8 cellular contexts compared by ENCODE assay signal in the genomic region with DNA sequence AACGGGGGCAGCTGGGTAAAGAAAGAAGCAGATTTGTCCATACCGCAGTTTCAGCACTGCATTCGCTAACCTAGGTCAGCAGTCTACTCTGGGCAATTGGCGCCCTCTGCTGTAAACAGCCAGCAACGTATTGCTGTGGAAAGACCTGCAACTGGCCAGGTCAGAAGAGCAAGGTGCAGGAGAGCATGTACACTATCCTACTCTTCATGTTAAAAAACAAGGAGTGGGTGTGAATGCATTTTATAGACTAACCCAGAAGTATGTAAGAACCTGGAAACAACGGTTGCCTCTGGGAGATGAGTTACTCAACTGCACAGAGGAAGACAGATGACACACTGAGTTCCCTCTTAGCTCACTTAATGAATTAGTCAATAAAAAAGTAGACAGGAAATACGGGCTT. TPM values are rescaled to one million over a fixed set of nuclear protein-coding genes. Genes with fewer than 3 reads are reported as not detected.
DNase-seq lines count a peak whose midpoint lies in the region; ATAC-seq and TF ChIP-seq lines count a peak whose summit lies in the region.

No MANE protein-coding gene starts in this region.

- peak overlapping the region in 1 of 2 donors; percentile 20 for H3K4me3 Mint-ChIP-seq in activated T-cell treated with anti-CD3 and anti-CD28 coated beads, Interleukin-2, amount 50 U/mL, for 72 hours

- POLR2A ChIA-PET in Panc1 (lab: Charles Lee) = interaction anchor here (0.6 to 0.9 kb wide), 2 partner anchors 63 to 208 kb away, joined by 3 to 10 read pairs; no protein-coding TSS in a partner anchor

- H3K36me3 ChIP-seq in Panc1 (ENCODE audit: control insufficient read depth, insufficient read depth, low read length) (peaks cover 27% of the 10 kb centered on the region), testis (ENCODE audit: low read depth, missing control alignments) (no peaks in the 10 kb centered on the region)

- intact Hi-C loops in Panc1 (cut with micrococcal nuclease; ENCODE audit: unreplicated experiment) = loop anchor here (2.0 kb wide), 1 partner anchor 93 kb away; no protein-coding TSS in a partner anchor
- intact Hi-C loops in testis (cut with DNase I; ENCODE audit: low total_unique reads) = no loop called here

- H3K4me1 ChIP-seq in Panc1 (ENCODE audit: control insufficient read depth, insufficient read depth, low read length) = no peaks in the 10 kb centered on the region; the same call in 1 of the 2 replicates
- H3K4me1 ChIP-seq in testis = no peaks in the 10 kb centered on the region

- peak; percentile 93 for TF ChIP-seq CTCF in Panc1 (IDR thresholded peaks at IDR 0.05)
- TF ChIP-seq CTCF in fibroblast of pulmonary artery (IDR thresholded peaks at IDR 0.05; ENCODE audit: low read length, missing control alignments) = peak; percentile 96
- peak in 2 of 3 experiments; percentile 20 to 40 for TF ChIP-seq CTCF in testis (IDR thresholded peaks at IDR 0.05)

- H3K27me3 Mint-ChIP-seq in activated T-cell treated with anti-CD3 and anti-CD28 coated beads, Interleukin-2, amount 50 U/mL, for 72 hours (ENCODE audit: low read depth) = no peaks in the 10 kb centered on the region

- peaks cover 7 to 13% of the 10 kb centered on the region in 2 donors for H3K36me3 Mint-ChIP-seq in activated T-cell treated with anti-CD3 and anti-CD28 coated beads, Interleukin-2, amount 50 U/mL, for 72 hours (ENCODE audit: insufficient read depth in 2 of 2)

- DNase-seq in DMS53 (lab: John Stamatoyannopoulos, UW) = peak; percentile 92
- DNase-seq in HT1080 (ENCODE audit: low read depth) = peak; percentile 30
- no peak for DNase-seq in Panc1 (ENCODE audit: low read depth, low spot score)
- peak; percentile 76 to 77 for DNase-seq in activated T-cell treated with anti-CD3 and anti-CD28 coated beads, Interleukin-2, amount 50 U/mL, for 72 hours
- peak; percentile 78 for DNase-seq in fibroblast of pulmonary artery (ENCODE audit: low read depth)
- peak; percentile 53 for DNase-seq in occipital lobe (lab: John Stamatoyannopoulos, UW)
- peak; percentile 79 for DNase-seq in testis

- in situ Hi-C loops in Panc1 (cut with HindIII; ENCODE audit: low pct_unique_long_range_greater_than_20kb, low sequenced_read_pairs) = no loop called here

- BruUV-seq in Panc1 (replicated peaks; lab: Mats Ljungman, UMichigan) = no TSS peak

- TF ChIP-seq POLR2A in testis (IDR thresholded peaks at IDR 0.05) = no peak

- H3K27ac Mint-ChIP-seq in activated T-cell treated with anti-CD3 and anti-CD28 coated beads, Interleukin-2, amount 50 U/mL, for 72 hours = no peak overlapping the region

- no peak overlapping the region for H3K4me3 ChIP-seq in Panc1 (ENCODE audit: low read depth in 2 of 2, low read length in 2 of 2)
- H3K4me3 ChIP-seq in fibroblast of pulmonary artery (replicated peaks; ENCODE audit: low read depth, low read length) = no peak overlapping the region
- H3K4me3 ChIP-seq in testis = no peak overlapping the region

- CTCF ChIA-PET in Panc1 (lab: Charles Lee) = interaction anchor here (0.8 to 1.5 kb wide), 5 partner anchors 12 to 129 kb away, joined by 3 to 12 read pairs (median 4); no protein-coding TSS in a partner anchor

- no peak overlapping the region for H3K27ac ChIP-seq in Panc1 (ENCODE audit: low read length)
- H3K27ac ChIP-seq in testis = no peak overlapping the region

- H3K9me3 ChIP-seq in Panc1 (ENCODE audit: control insufficient read depth, insufficient read depth, low read depth, low read length) (no peaks in the 10 kb centered on the region), testis (no peaks in the 10 kb centered on the region)

- H3K27me3 ChIP-seq in Panc1 (ENCODE audit: control insufficient read depth, insufficient read depth, low read length) = no peaks in the 10 kb centered on the region
- no peaks in the 10 kb centered on the region for H3K27me3 ChIP-seq in testis

- 29 to 31% methylated on average over 7 of the region's 7 CpGs for WGBS in testis, 2 donors

- ATAC-seq in GM21423 (IDR thresholded peaks at IDR 0.05; ENCODE audit: unreplicated experiment) (peak; percentile 94), Panc1 (peak; percentile 100)
- peak; percentile 97 to 98 for ATAC-seq in activated T-cell treated with anti-CD3 and anti-CD28 coated beads, Interleukin-2, amount 50 U/mL, for 72 hours (replicated peaks in 1 of 2)

- no peaks in the 10 kb centered on the region for H3K9me3 Mint-ChIP-seq in activated T-cell treated with anti-CD3 and anti-CD28 coated beads, Interleukin-2, amount 50 U/mL, for 72 hours

- H3K4me1 Mint-ChIP-seq in activated T-cell treated with anti-CD3 and anti-CD28 coated beads, Interleukin-2, amount 50 U/mL, for 72 hours (ENCODE audit: low read depth) = peaks cover 44% of the 10 kb centered on the region

RNA-seq across cellular contexts. Expression of gene MRPS5, which starts 6.2 kb away (rescaled TPM):
- 84.7 and 91.1 TPM in 2 replicates for total RNA-seq in HT1080 (2014; rRNA removed; shearing (Covaris generic))
- 53.1 and 55.8 TPM in 2 replicates for polyA plus RNA-seq in HT1080 (2015; cell fraction: cytosol; rRNA removed)
- 95.0 and 102 TPM in 2 replicates for polyA plus RNA-seq in HT1080 (2015; cell fraction: nucleus; rRNA removed)
- total RNA-seq in Panc1 (2021; ENCODE audit: unreplicated experiment) (95.8 TPM), occipital lobe (49.0 TPM), testis (10 to 100 TPM; 59.3 to 63.1 TPM)
- 81.6 TPM for polyA plus RNA-seq in Panc1 (2012; ENCODE audit: insufficient read length)
- total RNA-seq in activated T-cell treated with anti-CD3 and anti-CD28 coated beads, Interleukin-2, amount 50 U/mL, for 72 hours = 10 to 100 TPM; 65.4 to 82.0 TPM
- 44.4 TPM for polyA plus RNA-seq in testis (ENCODE audit: insufficient read depth, low read depth, low replicate concordance)

RNA-seq across cellular contexts. Expression of gene ZNF514, which starts 44.2 kb away (rescaled TPM):
- total RNA-seq in HT1080 (2014; rRNA removed; shearing (Covaris generic)) = 0.58 and 5.7 TPM in 2 replicates
- polyA plus RNA-seq in HT1080 (2015; cell fraction: cytosol; rRNA removed) = 1.5 and 1.6 TPM in 2 replicates
- polyA plus RNA-seq in HT1080 (2015; cell fraction: nucleus; rRNA removed) = 2.2 and 3.9 TPM in 2 replicates
- total RNA-seq in Panc1 (2021; ENCODE audit: unreplicated experiment) (20.5 TPM), occipital lobe (35.9 TPM), testis (10 to 100 TPM; 22.3 to 25.0 TPM)
- polyA plus RNA-seq in Panc1 (2012; ENCODE audit: insufficient read length) = 12.9 TPM
- 10 to 100 TPM; 12.3 to 15.3 TPM for total RNA-seq in activated T-cell treated with anti-CD3 and anti-CD28 coated beads, Interleukin-2, amount 50 U/mL, for 72 hours
- 21.9 TPM for polyA plus RNA-seq in testis (ENCODE audit: insufficient read depth, low read depth, low replicate concordance)

RNA-seq across cellular contexts. Expression of gene ZNF2, which starts 50.2 kb away (rescaled TPM):
- total RNA-seq in HT1080 (2014; rRNA removed; shearing (Covaris generic)) = 2.5 and 3.2 TPM in 2 replicates
- 1.7 and 2.6 TPM in 2 replicates for polyA plus RNA-seq in HT1080 (2015; cell fraction: cytosol; rRNA removed)
- 3.7 and 4.7 TPM in 2 replicates for polyA plus RNA-seq in HT1080 (2015; cell fraction: nucleus; rRNA removed)
- total RNA-seq in Panc1 (2021; ENCODE audit: unreplicated experiment) (5.6 TPM), occipital lobe (11.1 TPM), testis (1 to 10 TPM; 5.8 to 7.9 TPM)
- 4.4 TPM for polyA plus RNA-seq in Panc1 (2012; ENCODE audit: insufficient read length)
- 1 to 10 TPM; 3.0 to 4.7 TPM for total RNA-seq in activated T-cell treated with anti-CD3 and anti-CD28 coated beads, Interleukin-2, amount 50 U/mL, for 72 hours
- polyA plus RNA-seq in testis (ENCODE audit: insufficient read depth, low read depth, low replicate concordance) = 7.1 TPM

Comparison
In these comparisons a context has a peak if more than half of its experiments do, and no peak if none do; other contexts are left out.
1. CTCF ChIP-seq: peak in every context shown above with its lines; median percentile 96 in fibroblast of pulmonary artery; 93 in Panc1; 30 in testis.